In genomic region chr5:1653708-1654651, GRCh38 we compare ENCODE assay signal across 8 cellular contexts.
DNase-seq lines count a peak whose midpoint lies in the region; ATAC-seq, FAIRE-seq and TF ChIP-seq lines count a peak whose summit lies in the region.
"Not testable (repeated sequence)": the region's sequence is repeated elsewhere in the genome, so short reads cannot be mapped to it uniquely, and the experiment has no call there.

No MANE protein-coding gene starts in this region.

- BruUV-seq in HepG2 (replicated peaks; lab: Mats Ljungman, UMichigan) = not testable (repeated sequence)

- H3K4me2 ChIP-seq in HepG2 (ENCODE audit: low read depth, low read length) = peak overlapping the region; percentile 71

- not testable (repeated sequence) for H3K9me3 Mint-ChIP-seq in activated CD8-positive, alpha-beta memory T cell treated with anti-CD3 and anti-CD28 coated beads, Interleukin-2, amount 10 ng/mL, durations not matched to agents 7 days and 5 days (ENCODE audit: low read depth)

- not testable (repeated sequence) for H3K27ac ChIP-seq in HepG2 (ENCODE audit: extremely low read length, insufficient read depth, low read length)

- H3K4me3 ChIP-seq in HepG2 (replicated peaks in 1 of 3; ENCODE audit: insufficient read depth in 1 of 3, low read depth in 2 of 3, low read length in 3 of 3) = peak overlapping the region in 2 of 3 experiments; percentile 33 to 67; a peak in 5 of 6 replicates

- not testable (repeated sequence) for TF ChIP-seq EP300 in HepG2 (IDR thresholded peaks at IDR 0.05; ENCODE audit: low read depth in 2 of 2, low read length in 2 of 2); HepG2 (CRISPR knock-in tag; IDR thresholded peaks at IDR 0.05; ENCODE audit: borderline replicate concordance)

- 19% methylated on average over 6 of the region's 58 CpGs for WGBS in HepG2 (ENCODE audit: low lambda C conversion rate)

- H3K36me3 Mint-ChIP-seq in activated CD8-positive, alpha-beta memory T cell treated with anti-CD3 and anti-CD28 coated beads, Interleukin-2, amount 10 ng/mL, durations not matched to agents 7 days and 5 days = not testable (repeated sequence)

- intact Hi-C loops in HepG2 (cut with micrococcal nuclease; ENCODE audit: unreplicated experiment) = not testable (repeated sequence)

- peak; percentile 91 for ATAC-seq in GM21381 (IDR thresholded peaks at IDR 0.05; ENCODE audit: unreplicated experiment)
- peak; percentile 47 for ATAC-seq in HG03060 (IDR thresholded peaks at IDR 0.05; ENCODE audit: low read depth, unreplicated experiment)
- peak; percentile 98 for ATAC-seq in activated CD8-positive, alpha-beta memory T cell treated with anti-CD3 and anti-CD28 coated beads, Interleukin-2, amount 10 ng/mL, durations not matched to agents 7 days and 5 days
- peak; percentile 93 for ATAC-seq in HepG2

- peak; percentile 44 for DNase-seq in DMS 273 (lab: John Stamatoyannopoulos, UW; ENCODE audit: unreplicated experiment)
- peak; percentile 12 for DNase-seq in NCI-H345 (lab: John Stamatoyannopoulos, UW)
- peak; percentile 41 for DNase-seq in activated CD8-positive, alpha-beta memory T cell treated with anti-CD3 and anti-CD28 coated beads, Interleukin-2, amount 10 ng/mL, durations not matched to agents 7 days and 5 days
- DNase-seq in dermis blood vessel endothelial cell = peak; percentile 20
- DNase-seq in HepG2 (ENCODE audit: low spot score) = not testable (repeated sequence)
- DNase-seq in stimulated activated CD8-positive, alpha-beta memory T cell treated with anti-CD3 and anti-CD28 coated beads, Interleukin-4, amount 100 ng/mL, for 48 hours = peak; percentile 63

- H3K9me3 ChIP-seq in HepG2 (ENCODE audit: low read length) = not testable (repeated sequence)

- not testable (repeated sequence) for H3K79me2 ChIP-seq in HepG2 (ENCODE audit: insufficient read depth, low read length)

- H4K20me1 ChIP-seq in HepG2 (ENCODE audit: insufficient read depth, low read length) = not testable (repeated sequence)

- POLR2A ChIA-PET in HepG2 (lab: Yijun Ruan, JAX) = not testable (repeated sequence)

- H3K27me3 Mint-ChIP-seq in activated CD8-positive, alpha-beta memory T cell treated with anti-CD3 and anti-CD28 coated beads, Interleukin-2, amount 10 ng/mL, durations not matched to agents 7 days and 5 days = peaks cover 40% of the 10 kb centered on the region

- TF ChIP-seq POLR2A in HepG2 (IDR thresholded peaks at IDR 0.05; ENCODE audit: insufficient read depth in 1 of 2, low read depth in 2 of 2, low read length in 2 of 2) = not testable (repeated sequence)

- H3K27me3 ChIP-seq in HepG2 (ENCODE audit: control insufficient read depth in 1 of 2, insufficient read depth in 2 of 2, low read length in 2 of 2) = peaks cover 13 to 70% of the 10 kb centered on the region in 2 experiments

- CTCF ChIA-PET in activated CD8-positive, alpha-beta memory T cell treated with anti-CD3 and anti-CD28 coated beads, Interleukin-2, amount 10 ng/mL, durations not matched to agents 7 days and 5 days (lab: Charles Lee) = interaction anchor here (0.7 to 1.6 kb wide), 9 partner anchors 9 to 732 kb away, joined by 3 to 8 read pairs (median 4); no protein-coding TSS in a partner anchor
- CTCF ChIA-PET in HepG2 (lab: Yijun Ruan, JAX; ENCODE audit: low intra/inter-chr PET ratio, low total read pairs) = not testable (repeated sequence)

- in situ Hi-C loops in HepG2 (cut with HindIII; ENCODE audit: extremely low pct_ligation_motif_present, low pct_unique_long_range_greater_than_20kb) = not testable (repeated sequence)

- peak; percentile 61 for TF ChIP-seq CTCF in HepG2 (CRISPR knock-in tag; IDR thresholded peaks at IDR 0.05)

- not testable (repeated sequence) for H3K36me3 ChIP-seq in HepG2 (replicated peaks in 1 of 2; ENCODE audit: control insufficient read depth in 1 of 2, insufficient read depth in 2 of 2, low read length in 2 of 2)

- H3K27ac Mint-ChIP-seq in activated CD8-positive, alpha-beta memory T cell treated with anti-CD3 and anti-CD28 coated beads, Interleukin-2, amount 10 ng/mL, durations not matched to agents 7 days and 5 days = not testable (repeated sequence)

- TF ChIP-seq RAD21 in HepG2 (CRISPR knock-in tag; IDR thresholded peaks at IDR 0.05) = peak; percentile 25; the same call in 1 of the 2 replicates

- H2AFZ ChIP-seq in HepG2 (ENCODE audit: low read length) = not testable (repeated sequence)

- H3K4me1 ChIP-seq in HepG2 (ENCODE audit: insufficient read depth, low read length) = not testable (repeated sequence)

- H3K4me1 Mint-ChIP-seq in activated CD8-positive, alpha-beta memory T cell treated with anti-CD3 and anti-CD28 coated beads, Interleukin-2, amount 10 ng/mL, durations not matched to agents 7 days and 5 days = not testable (repeated sequence)

- not testable (repeated sequence) for H3K9ac ChIP-seq in HepG2 (ENCODE audit: insufficient read depth, low read depth, low read length)

- not testable (repeated sequence) for H3K4me3 Mint-ChIP-seq in activated CD8-positive, alpha-beta memory T cell treated with anti-CD3 and anti-CD28 coated beads, Interleukin-2, amount 10 ng/mL, durations not matched to agents 7 days and 5 days

- not testable (repeated sequence) for FAIRE-seq in HepG2 (lab: Jason Lieb, UNC)

TF ChIP-seq in HepG2, 621 proteins besides CTCF, POLR2A, EP300 and RAD21:
- TF ChIP-seq MAX (IDR thresholded peaks at IDR 0.05) (0 out of 2 replicates have a peak, but pooled peaks have one; percentile 42), STAG1 (CRISPR knock-in tag; IDR thresholded peaks at IDR 0.05) (peak; percentile 51)

Comparison
In these comparisons a context has a peak if more than half of its experiments do, and no peak if none do; other contexts are left out.
1. ATAC-seq: peak in every context shown above with its lines; median percentile 98 in activated CD8-positive, alpha-beta memory T cell treated with anti-CD3 and anti-CD28 coated beads, Interleukin-2, amount 10 ng/mL, durations not matched to agents 7 days and 5 days; 93 in HepG2; 91 in GM21381; 47 in HG03060.